ENCODE assay signal across 16 cellular contexts in genomic region chrX:7435822-7436221, GRCh38.
"Had no signal": no experiment of that assay in that cellular context is flagged by ENCODE, and none has a peak within 500 bp of the region (broad histone marks: within the 10 kb centered on the region; RNA-seq: fewer than 3 reads in every experiment).

No MANE protein-coding gene starts in this region.

- H3K27ac Mint-ChIP-seq: activated naive CD8-positive, alpha-beta T cell; naive thymus-derived CD4-positive, alpha-beta T cell; stimulated activated memory B cell treated with anti-CD40 and anti-IgM and Interleukin-4, amounts not matched to agents 10 μg/mL and 1 μg/mL and 100 μg/mL, for 72 hours; T-helper 2 cell treated with Interferon-gamma antibody and Interleukin-4, amounts not matched to agents 5 μg/mL and 100 μg/mL, for 36 hours had no signal

- H3K27me3 ChIP-seq: esophagus squamous epithelium, hepatocyte, tibial nerve had no signal

- H3K36me3 ChIP-seq: esophagus squamous epithelium, lower lobe of right lung, tibial nerve had no signal

- H3K4me1 Mint-ChIP-seq: naive thymus-derived CD4-positive, alpha-beta T cell; stimulated activated memory B cell treated with anti-CD40 and anti-IgM and Interleukin-4, amounts not matched to agents 10 μg/mL and 1 μg/mL and 100 μg/mL, for 72 hours had no signal

- H3K4me3 ChIP-seq: esophagus squamous epithelium, hepatocyte, lower lobe of right lung, tibial nerve had no signal

- H3K4me1 ChIP-seq: lower lobe of right lung, parathyroid adenoma, tibial nerve had no signal

- H3K27me3 Mint-ChIP-seq: activated naive CD8-positive, alpha-beta T cell; naive thymus-derived CD4-positive, alpha-beta T cell had no signal

- H3K4me3 Mint-ChIP-seq: activated naive CD8-positive, alpha-beta T cell; activated T-cell treated with anti-CD3 and anti-CD28 coated beads, Interleukin-2, amount 50 U/mL, for 4 hours; naive thymus-derived CD4-positive, alpha-beta T cell; stimulated activated memory B cell treated with anti-CD40 and anti-IgM and Interleukin-4, amounts not matched to agents 10 μg/mL and 1 μg/mL and 100 μg/mL, for 72 hours; T-helper 2 cell treated with Interferon-gamma antibody and Interleukin-4, amounts not matched to agents 5 μg/mL and 100 μg/mL, for 36 hours had no signal

- H3K9me3 ChIP-seq: esophagus squamous epithelium, lower lobe of right lung, tibial nerve had no signal

- H3K36me3 Mint-ChIP-seq: activated naive CD8-positive, alpha-beta T cell; stimulated activated memory B cell treated with anti-CD40 and anti-IgM and Interleukin-4, amounts not matched to agents 10 μg/mL and 1 μg/mL and 100 μg/mL, for 72 hours had no signal

- H3K27ac ChIP-seq: esophagus squamous epithelium, hepatocyte, lower lobe of right lung, parathyroid adenoma, tibial nerve had no signal

- DNase-seq: activated effector memory CD4-positive, alpha-beta T cell treated with anti-CD3 and anti-CD28 coated beads, Interleukin-2, amount 50 U/mL, for 16 hours; activated T-cell treated with anti-CD3 and anti-CD28 coated beads, Interleukin-2, amount 50 U/mL, for 4 hours; esophagus squamous epithelium; lower lobe of right lung; midbrain; naive thymus-derived CD4-positive, alpha-beta T cell; retina; small intestine; SW 1271 had no signal

- ATAC-seq: activated CD4-positive, CD25-positive, alpha-beta regulatory T cell treated with anti-CD3 and anti-CD28 coated beads, Interleukin-2, amount 50 U/mL, for 24 hours; activated T-cell treated with anti-CD3 and anti-CD28 coated beads, Interleukin-2, amount 50 U/mL, for 4 hours; lower lobe of right lung; naive thymus-derived CD4-positive, alpha-beta T cell; stimulated activated memory B cell treated with anti-CD40 and anti-IgM and Interleukin-4, amounts not matched to agents 10 μg/mL and 1 μg/mL and 100 μg/mL, for 72 hours had no signal
